In genomic region chr20:47493175-47493953, GRCh38 we compare ENCODE assay signal across 1 cellular context.
TF ChIP-seq lines count a peak whose summit lies in the region.

No MANE protein-coding gene starts in this region.

TF ChIP-seq in GM12878, 131 proteins besides CTCF, POLR2A, EP300 and RAD21 (continued from another document):
- no peak for TF ChIP-seq NR2F1 (conservative IDR thresholded peaks at IDR 0.05)
- peak; percentile 68 for TF ChIP-seq NFXL1 (IDR thresholded peaks at IDR 0.05; ENCODE audit: borderline replicate concordance)
- 0 out of 2 replicates have a peak, but pooled peaks have one; percentile 34 for TF ChIP-seq NFIC (IDR thresholded peaks at IDR 0.05; ENCODE audit: low read depth, low read length)
- TF ChIP-seq JUND (IDR thresholded peaks at IDR 0.05; ENCODE audit: low read depth, low read length), result no peak
- TF ChIP-seq KAT2A (conservative IDR thresholded peaks at IDR 0.05; ENCODE audit: control insufficient read depth, low read depth, low read length), result no peak
- peak; percentile 71 to 73; a peak in 2 of 4 replicates for TF ChIP-seq BHLHE40 (IDR thresholded peaks at IDR 0.05; ENCODE audit: borderline replicate concordance in 1 of 2, low read depth in 2 of 2, low read length in 1 of 2)
- TF ChIP-seq NBN (IDR thresholded peaks at IDR 0.05), result no peak
- no peak for TF ChIP-seq SIN3A (IDR thresholded peaks at IDR 0.05; ENCODE audit: low read depth, low read length)
- TF ChIP-seq IKZF2 (IDR thresholded peaks at IDR 0.05), result peak in 1 of 2 experiments; percentile 46; a peak in 1 of 4 replicates
- TF ChIP-seq IKZF1 (conservative IDR thresholded peaks at IDR 0.05), result peak; percentile 49
- peak; percentile 34; the same call in 1 of the 2 replicates for TF ChIP-seq PML (IDR thresholded peaks at IDR 0.05; ENCODE audit: low read length)
- peak; percentile 71 for TF ChIP-seq SMAD1 (IDR thresholded peaks at IDR 0.05; ENCODE audit: low read depth, partially characterized antibody)
- TF ChIP-seq ZSCAN29 (IDR thresholded peaks at IDR 0.05), result 0 out of 2 replicates have a peak, but pooled peaks have one; percentile 25
- peak; percentile 20; the same call in 1 of the 2 replicates for TF ChIP-seq ATF2 (IDR thresholded peaks at IDR 0.05; ENCODE audit: low read length)
- TF ChIP-seq NR2C2 (IDR thresholded peaks at IDR 0.05; ENCODE audit: borderline replicate concordance, control insufficient read depth, insufficient read length, low read depth), result no peak
- TF ChIP-seq PBX3 (IDR thresholded peaks at IDR 0.05; ENCODE audit: insufficient replicate concordance, low read depth, low read length), result no peak
- no peak for TF ChIP-seq NRF1 (conservative IDR thresholded peaks at IDR 0.05; ENCODE audit: low read depth, low read length)
- no peak for TF ChIP-seq E2F8 (IDR thresholded peaks at IDR 0.05; ENCODE audit: low read depth, partially characterized antibody)
- TF ChIP-seq ATF7 (IDR thresholded peaks at IDR 0.05; ENCODE audit: low read depth), result peak; percentile 30; the same call in 1 of the 2 replicates
- TF ChIP-seq CEBPB (IDR thresholded peaks at IDR 0.05; ENCODE audit: borderline replicate concordance in 1 of 2, low read depth in 2 of 2, low read length in 2 of 2), result no peak
- no peak for TF ChIP-seq CBX3 (IDR thresholded peaks at IDR 0.05; ENCODE audit: borderline replicate concordance, low read depth)
- TF ChIP-seq HSF1 (IDR thresholded peaks at IDR 0.05; ENCODE audit: low read depth, low read length), result no peak
- TF ChIP-seq HDAC2 (IDR thresholded peaks at IDR 0.05), result no peak
- TF ChIP-seq TAF1 (IDR thresholded peaks at IDR 0.05; ENCODE audit: borderline replicate concordance, low read depth, low read length), result 0 out of 2 replicates have a peak, but pooled peaks have one; percentile 27
- no peak for TF ChIP-seq BRCA1 (IDR thresholded peaks at IDR 0.05; ENCODE audit: low read depth, low read length)
- TF ChIP-seq ETV6 (conservative IDR thresholded peaks at IDR 0.05 in 1 of 2, IDR thresholded peaks at IDR 0.05 in 1 of 2; ENCODE audit: borderline replicate concordance in 1 of 2, low read depth in 1 of 2), result peak in 1 of 2 experiments; percentile 88; a peak in 2 of 4 replicates
- TF ChIP-seq KLF5 (IDR thresholded peaks at IDR 0.05; ENCODE audit: partially characterized antibody), result peak; percentile 74
